20 cellular contexts compared by ENCODE assay signal in genomic region chr2:38080346-38080745, GRCh38. TPM values are rescaled to one million over a fixed set of nuclear protein-coding genes. Genes with fewer than 3 reads are reported as not detected.
A peak's percentile ranks its signal among the peaks of the same experiment; 100 is the strongest.
DNase-seq lines count a peak whose midpoint lies in the region; ATAC-seq and TF ChIP-seq lines count a peak whose summit lies in the region.
"Had no signal": no experiment of that assay in that cellular context is flagged by ENCODE, and none has a peak within 500 bp of the region (broad histone marks: within the 10 kb centered on the region; RNA-seq: fewer than 3 reads in every experiment).

No MANE protein-coding gene starts in this region.

- H3K27me3 Mint-ChIP-seq in WTC11 (ENCODE audit: low read depth) = peaks cover 39% of the 10 kb centered on the region

- peak overlapping the region; percentile 23 for H4K8ac ChIP-seq in mesenchymal stem cell (ENCODE audit: low read length)

- no peak overlapping the region for H3K4me3 Mint-ChIP-seq in WTC11
- H3K4me3 Mint-ChIP-seq: CD8-positive, alpha-beta memory T cell; HFFc6 had no signal

- H3K4me1 ChIP-seq in left ventricle myocardium inferior (peaks cover 35% of the 10 kb centered on the region), mesenchymal stem cell (ENCODE audit: control insufficient read depth, insufficient read depth, low read depth, low read length) (peaks cover 9% of the 10 kb centered on the region)

- no peak overlapping the region for H2AFZ ChIP-seq in mesenchymal stem cell (ENCODE audit: low read depth, low read length)

- peaks cover 49% of the 10 kb centered on the region for H3K27me3 ChIP-seq in left ventricle myocardium inferior (ENCODE audit: low read depth)
- no peaks in the 10 kb centered on the region for H3K27me3 ChIP-seq in mesenchymal stem cell (ENCODE audit: control insufficient read depth in 1 of 2, insufficient read depth in 1 of 2, low read length in 2 of 2)

- H3K79me1 ChIP-seq in mesenchymal stem cell (replicated peaks; ENCODE audit: low read length, poor library complexity, severe bottlenecking) = peaks cover 7% of the 10 kb centered on the region

- H3K36me3 ChIP-seq in left ventricle myocardium inferior (no peaks in the 10 kb centered on the region), mesenchymal stem cell (ENCODE audit: control insufficient read depth in 1 of 2, insufficient read depth in 2 of 2, low read depth in 1 of 2, low read length in 2 of 2) (no peaks in the 10 kb centered on the region)

- CTCF ChIA-PET in WTC11 (lab: Charles Lee) = interaction anchor here (1.0 to 5.4 kb wide), 4 partner anchors 14 to 194 kb away, joined by 3 to 49 read pairs (median 10); no protein-coding TSS in a partner anchor

- peak overlapping the region; percentile 53 for H2AK5ac ChIP-seq in mesenchymal stem cell (ENCODE audit: low read length, severe bottlenecking)

- H2BK15ac ChIP-seq in mesenchymal stem cell (ENCODE audit: low read depth, poor library complexity, severe bottlenecking) = no peak overlapping the region

- H3K4me1 Mint-ChIP-seq in WTC11 = peaks cover 80% of the 10 kb centered on the region

- no peaks in the 10 kb centered on the region for H3K9me3 Mint-ChIP-seq in WTC11
- H3K9me3 Mint-ChIP-seq: CD8-positive, alpha-beta memory T cell; HFFc6 had no signal

- H3K18ac ChIP-seq in mesenchymal stem cell (ENCODE audit: low read depth in 1 of 2, low read length in 2 of 2) = no peak overlapping the region

- DNase-seq in left ventricle myocardium inferior (no peak), Right ventricle myocardium inferior (ENCODE audit: missing footprints) (no peak), WTC11 (ENCODE audit: low spot score) (no peak), mesenchymal stem cell (no peak), NCI-H1048 (lab: John Stamatoyannopoulos, UW) (no peak), epidermal melanocyte (ENCODE audit: insufficient read length, low spot score) (no peak), hepatic stellate cell (ENCODE audit: low spot score) (no peak)
- DNase-seq: CD8-positive, alpha-beta memory T cell; HFFc6; NCI-H1436; NCI-H187 treated with DMSO at 0.1 percent for 48 hours; NCI-H2107; NCI-H446 treated with DMSO at 0.1 percent for 48 hours; NCI-H526 treated with DMSO at 0.1 percent for 48 hours; PC-3; SIG-M5; T-helper 1 cell had no signal

- H3K9me3 ChIP-seq in left ventricle myocardium inferior (replicated peaks) (no peaks in the 10 kb centered on the region), mesenchymal stem cell (ENCODE audit: control insufficient read depth, low read length) (no peaks in the 10 kb centered on the region)

- no peak for ATAC-seq in Right ventricle myocardium inferior
- no peak for ATAC-seq in WTC11
- ATAC-seq in SK-N-SH treated with all-trans-retinoic acid at 6 μM for 48 hours = no peak
- ATAC-seq: PC-3 had no signal

- no peak overlapping the region for H3K4me2 ChIP-seq in mesenchymal stem cell (ENCODE audit: low read length, poor library complexity, severe bottlenecking)

- H3K23ac ChIP-seq in mesenchymal stem cell (ENCODE audit: low read length in 2 of 2) = no peak overlapping the region

- peak overlapping the region in 1 of 2 experiments; percentile 28 for H3K14ac ChIP-seq in mesenchymal stem cell (ENCODE audit: low read length in 2 of 2)

- no peak overlapping the region for H3K9ac ChIP-seq in mesenchymal stem cell (ENCODE audit: low read length)

- peak overlapping the region; percentile 35 for H4K91ac ChIP-seq in mesenchymal stem cell (ENCODE audit: low read length)

- peak overlapping the region; percentile 19 for H2BK120ac ChIP-seq in mesenchymal stem cell (ENCODE audit: low read depth, low read length)

- WGBS in mesenchymal stem cell = 82% methylated on average over 3 of the region's 3 CpGs

- H3K4ac ChIP-seq in mesenchymal stem cell (ENCODE audit: low read depth in 1 of 2, low read length in 2 of 2) = no peak overlapping the region

- H3K4me3 ChIP-seq in left ventricle myocardium inferior (no peak overlapping the region), mesenchymal stem cell (ENCODE audit: insufficient read depth in 1 of 2, low read depth in 1 of 2, low read length in 2 of 2) (no peak overlapping the region)

- TF ChIP-seq CTCF in left ventricle myocardium inferior (IDR thresholded peaks at IDR 0.05; ENCODE audit: borderline replicate concordance) (no peak), WTC11 (IDR thresholded peaks at IDR 0.05) (no peak)

- POLR2A ChIA-PET in WTC11 (lab: Charles Lee) = interaction anchor here (1.1 kb wide), 1 partner anchor 11 kb away, joined by 3 read pairs; no protein-coding TSS in a partner anchor

- H3K36me3 Mint-ChIP-seq in WTC11 = 0 out of 2 replicates have a peak, but pooled peaks cover 3% of the 10 kb centered on the region
- H3K36me3 Mint-ChIP-seq: CD8-positive, alpha-beta memory T cell had no signal

- no peak overlapping the region for H2BK5ac ChIP-seq in mesenchymal stem cell (ENCODE audit: low read depth, low read length, poor library complexity, severe bottlenecking)

- intact Hi-C loops in left ventricle myocardium inferior (cut with micrococcal nuclease) (no loop called here), Right ventricle myocardium inferior (cut with DNase I) (no loop called here)

- peak overlapping the region in 1 of 2 experiments; percentile 63 for H2BK12ac ChIP-seq in mesenchymal stem cell (ENCODE audit: low read length in 2 of 2)

- H3K27ac Mint-ChIP-seq in WTC11 = 0 out of 2 replicates have a peak overlapping the region, but pooled peaks have one; percentile 57
- H3K27ac Mint-ChIP-seq: CD8-positive, alpha-beta memory T cell; HFFc6 had no signal

- H3K27ac ChIP-seq in left ventricle myocardium inferior (replicated peaks) (peak overlapping the region; percentile 8), mesenchymal stem cell (ENCODE audit: low read length, poor library complexity, severe bottlenecking) (no peak overlapping the region)
- H3K27ac ChIP-seq: C4-2B, RWPE1 had no signal

TF ChIP-seq in WTC11, 78 proteins besides CTCF, POLR2A, EP300 and RAD21 (continues in another document):
- TF ChIP-seq USF1 (CRISPR knock-in tag; IDR thresholded peaks at IDR 0.05) (no peak), ZBTB21 (CRISPR knock-in tag; IDR thresholded peaks at IDR 0.05; ENCODE audit: borderline replicate concordance) (no peak), ATF2 (CRISPR knock-in tag; IDR thresholded peaks at IDR 0.05; ENCODE audit: borderline replicate concordance, low read depth) (no peak), NFATC4 (CRISPR knock-in tag; IDR thresholded peaks at IDR 0.05) (no peak), GRHL2 (CRISPR knock-in tag; IDR thresholded peaks at IDR 0.05; ENCODE audit: insufficient replicate concordance, severe bottlenecking) (no peak)

TF ChIP-seq in SK-N-SH treated with all-trans-retinoic acid at 6 μM for 48 hours, 23 proteins besides CTCF, POLR2A, EP300 and RAD21:
- TF ChIP-seq TCF4 (CRISPR knock-in tag; IDR thresholded peaks at IDR 0.05; ENCODE audit: borderline replicate concordance) (no peak), CREB5 (CRISPR knock-in tag; IDR thresholded peaks at IDR 0.05; ENCODE audit: low read depth) (no peak), TOX (CRISPR knock-in tag; IDR thresholded peaks at IDR 0.05; ENCODE audit: borderline replicate concordance) (no peak), POU6F1 (CRISPR knock-in tag; IDR thresholded peaks at IDR 0.05; ENCODE audit: borderline replicate concordance, low read depth) (no peak), ZFP30 (CRISPR knock-in tag; IDR thresholded peaks at IDR 0.05) (no peak), CSRNP3 (CRISPR knock-in tag; IDR thresholded peaks at IDR 0.05) (no peak), ZNF8 (CRISPR knock-in tag; IDR thresholded peaks at IDR 0.05) (no peak), SNAI2 (CRISPR knock-in tag; IDR thresholded peaks at IDR 0.05) (no peak), PPARA (CRISPR knock-in tag; IDR thresholded peaks at IDR 0.05; ENCODE audit: borderline replicate concordance) (no peak), GLIS3 (CRISPR knock-in tag; IDR thresholded peaks at IDR 0.05) (no peak)

RNA-seq across cellular contexts. Expression of gene CYP1B1, which starts 4.4 kb away (rescaled TPM):
- total RNA-seq in left ventricle myocardium inferior (17.7 TPM), Right ventricle myocardium inferior (19.6 TPM), WTC11 (2021) (2.9 to 4.2 TPM (median 4.1 TPM) in 3 replicates)
- polyA plus RNA-seq in mesenchymal stem cell (2013, experiment 1 of 2) = 32.4 TPM
- polyA plus RNA-seq in mesenchymal stem cell (2013, experiment 2 of 2) = 33.1 TPM
- polyA plus RNA-seq: CD8-positive, alpha-beta memory T cell had no signal
